2 cellular contexts compared by ENCODE assay signal in genomic region chr17:21376835-21377690, GRCh38.
TF ChIP-seq lines count a peak whose summit lies in the region.

No MANE protein-coding gene starts in this region.

TF ChIP-seq in A549, 52 proteins besides CTCF, POLR2A, EP300 and RAD21 (continued from another document):
- no peak for TF ChIP-seq HMGXB4 (CRISPR knock-in tag; IDR thresholded peaks at IDR 0.05; ENCODE audit: borderline replicate concordance)
- TF ChIP-seq CEBPB (IDR thresholded peaks at IDR 0.05), result no peak
- no peak for TF ChIP-seq BHLHE40 (IDR thresholded peaks at IDR 0.05; ENCODE audit: low read depth, low read length)
- no peak for TF ChIP-seq KDM1A (IDR thresholded peaks at IDR 0.05; ENCODE audit: low read depth)
- no peak for TF ChIP-seq SREBF2 (IDR thresholded peaks at IDR 0.05)
- TF ChIP-seq EHMT2 (IDR thresholded peaks at IDR 0.05; ENCODE audit: low read depth), result no peak
- 0 out of 2 replicates have a peak, but pooled peaks have one; percentile 39 for TF ChIP-seq MYC (IDR thresholded peaks at IDR 0.05; ENCODE audit: borderline replicate concordance, low read length)
- peak; percentile 88 for TF ChIP-seq E2F6 (IDR thresholded peaks at IDR 0.05; ENCODE audit: borderline replicate concordance, low read depth)
- TF ChIP-seq REST (IDR thresholded peaks at IDR 0.05), result no peak
- peak; percentile 96 for TF ChIP-seq MAFK (IDR thresholded peaks at IDR 0.05; ENCODE audit: partially characterized antibody)
- TF ChIP-seq MAZ (IDR thresholded peaks at IDR 0.05; ENCODE audit: borderline replicate concordance, low read depth, low read length), result no peak
- TF ChIP-seq MAX (IDR thresholded peaks at IDR 0.05), result peak; percentile 87
TF ChIP-seq in A549: peak in this region for 5.

TF ChIP-seq in H1, 55 proteins besides CTCF, POLR2A, EP300 and RAD21 (continued from another document):
- TF ChIP-seq USF2 (IDR thresholded peaks at IDR 0.05; ENCODE audit: low read length) (no peak), MAFK (IDR thresholded peaks at IDR 0.05; ENCODE audit: low read depth, low read length) (peak; percentile 47; the same call in 1 of the 2 replicates), RNF2 (IDR thresholded peaks at IDR 0.05; ENCODE audit: borderline replicate concordance, low read depth, low read length, missing control alignments, poor library complexity, severe bottlenecking) (peak; percentile 50), SUZ12 (IDR thresholded peaks at IDR 0.05; ENCODE audit: low read length) (peak; percentile 66; the same call in 1 of the 2 replicates), E2F6 (IDR thresholded peaks at IDR 0.05) (peak; percentile 81)
